33 cellular contexts compared by ENCODE assay signal in genomic region chr3:138848696-138849095, GRCh38.
"Had no signal": no experiment of that assay in that cellular context is flagged by ENCODE, and none has a peak within 500 bp of the region (broad histone marks: within the 10 kb centered on the region; RNA-seq: fewer than 3 reads in every experiment).

No MANE protein-coding gene starts in this region.

- FAIRE-seq: astrocyte, TTC549 had no signal

- DNase-seq: activated B cell treated with CpG ODN at 0.5 μM for 24 hours; activated CD4-positive, alpha-beta memory T cell treated with anti-CD3 and anti-CD28 coated beads for 36 hours; activated CD4-positive, alpha-beta T cell treated with anti-CD3 and anti-CD28 coated beads for 4 hours; activated CD4-positive, alpha-beta T cell treated with anti-CD3 and anti-CD28 coated beads, Interleukin-2, amount 10 ng/mL, durations not matched to agents 24 days and 14 days; activated CD4-positive, alpha-beta T cell treated with anti-CD3 and anti-CD28 coated beads, Interleukin-2, amount 50 U/mL, for 1 hour; activated CD4-positive, alpha-beta T cell treated with anti-CD3 and anti-CD28 coated beads, Interleukin-2, amount 50 U/mL, for 4 hours; activated CD4-positive, CD25-positive, alpha-beta regulatory T cell treated with anti-CD3 and anti-CD28 coated beads, Interleukin-2, amount 50 U/mL, for 72 hours; activated CD8-positive, alpha-beta memory T cell treated with anti-CD3 and anti-CD28 coated beads, Interleukin-2, amount 50 U/mL, for 4 hours; activated CD8-positive, alpha-beta T cell treated with anti-CD3 and anti-CD28 coated beads for 36 hours; activated effector memory CD4-positive, alpha-beta T cell treated with anti-CD3 and anti-CD28 coated beads, Interleukin-2, amount 50 U/mL, for 16 hours; activated gamma-delta T cell treated with Interleukin-2 at 50 U/mL for 16 hours; activated naive CD4-positive, alpha-beta T cell; activated naive CD4-positive, alpha-beta T cell treated with anti-CD3 and anti-CD28 coated beads for 36 hours; activated naive CD4-positive, alpha-beta T cell treated with anti-CD3 and anti-CD28 coated beads, Interleukin-2, amount 50 U/mL, for 16 hours; activated naive CD8-positive, alpha-beta T cell treated with anti-CD3 and anti-CD28 coated beads for 36 hours; activated T-cell treated with anti-CD3 and anti-CD28 coated beads for 4 hours; activated T-cell treated with anti-CD3 and anti-CD28 coated beads, Interleukin-2, amount 50 U/mL, for 1 hour; activated T-cell treated with anti-CD3 and anti-CD28 coated beads, Interleukin-2, amount 50 U/mL, for 4 hours; activated T-cell treated with anti-CD3 and anti-CD28 coated beads, Interleukin-2, amount 50 U/mL, for 72 hours; adrenal gland; amniotic stem cell; body of pancreas; brain microvascular endothelial cell; central memory CD4-positive, alpha-beta T cell; T-cell; T-helper 17 cell; T-helper 9 cell had no signal

- H3K27me3 ChIP-seq: adrenal gland, body of pancreas, brain microvascular endothelial cell, breast epithelium had no signal

- H3K4me1 ChIP-seq: adrenal gland, body of pancreas, breast epithelium had no signal

- H3K9me3 ChIP-seq: adrenal gland, body of pancreas, breast epithelium had no signal

- ATAC-seq: activated CD8-positive, alpha-beta T cell treated with anti-CD3 and anti-CD28 coated beads for 36 hours; activated naive CD4-positive, alpha-beta T cell treated with anti-CD3 and anti-CD28 coated beads, Interleukin-2, amount 50 U/mL, for 72 hours; activated T-cell treated with anti-CD3 and anti-CD28 coated beads, Interleukin-2, amount 50 U/mL, for 4 hours; activated T-cell treated with anti-CD3 and anti-CD28 coated beads, Interleukin-2, amount 50 U/mL, for 72 hours; activated T-helper 17 cell treated with anti-CD3 and anti-CD28 coated beads, Interleukin-2, amount 50 U/mL, for 72 hours; body of pancreas; T-cell; T-helper 17 cell had no signal

- H3K27ac ChIP-seq: adrenal gland, body of pancreas, brain microvascular endothelial cell, breast epithelium, VCaP had no signal

- H3K36me3 ChIP-seq: adrenal gland, brain microvascular endothelial cell, breast epithelium had no signal

- H3K4me3 ChIP-seq: adrenal gland, body of pancreas, breast epithelium had no signal
